In genomic region chr10:113385021-113385975, GRCh38 we compare ENCODE assay signal across 8 cellular contexts.
DNase-seq lines count a peak whose midpoint lies in the region; ATAC-seq and TF ChIP-seq lines count a peak whose summit lies in the region.

No MANE protein-coding gene starts in this region.

- DNase-seq in GM23248 = peak; percentile 94
- peak; percentile 78 for DNase-seq in M059J (ENCODE audit: low read depth)
- peak; percentile 74 for DNase-seq in SK-N-SH
- peak; percentile 58 for DNase-seq in activated naive CD8-positive, alpha-beta T cell treated with anti-CD3 and anti-CD28 coated beads, Interleukin-2, amount 10 ng/mL, durations not matched to agents 7 days and 5 days
- DNase-seq in cardiac septum (ENCODE audit: low spot score) = peak; percentile 85
- DNase-seq in pulmonary artery endothelial cell (ENCODE audit: low read depth, low spot score) = peak; percentile 57

- H3K27ac ChIP-seq in DOHH2 (ENCODE audit: low read depth, low read length) (no peak overlapping the region), GM23248 (peak overlapping the region; percentile 7), SK-N-SH (ENCODE audit: low read depth in 2 of 2, low read length in 1 of 2) (no peak overlapping the region)

- CTCF ChIA-PET in SK-N-SH (lab: Yijun Ruan, JAX) = interaction anchor here (0.6 to 4.9 kb wide), 94 partner anchors 9 to 928 kb away, joined by 3 to 45 read pairs (median 4); no protein-coding TSS in a partner anchor

- TF ChIP-seq CTCF in DOHH2 (IDR thresholded peaks at IDR 0.05; ENCODE audit: low read depth, low read length, poor library complexity, severe bottlenecking) (peak; percentile 63), SK-N-SH (IDR thresholded peaks at IDR 0.05) (peak; percentile 87)

- H4K20me1 ChIP-seq in DOHH2 (ENCODE audit: control insufficient read depth, insufficient read depth, low read depth, low read length) (no peaks in the 10 kb centered on the region), GM23248 (ENCODE audit: insufficient read depth) (no peaks in the 10 kb centered on the region), SK-N-SH (ENCODE audit: insufficient read depth) (no peaks in the 10 kb centered on the region)

- H3K4me1 Mint-ChIP-seq in activated naive CD8-positive, alpha-beta T cell treated with anti-CD3 and anti-CD28 coated beads, Interleukin-2, amount 10 ng/mL, durations not matched to agents 7 days and 5 days = peaks cover 27% of the 10 kb centered on the region

- H3F3A ChIP-seq in DOHH2 (ENCODE audit: control insufficient read depth, insufficient read depth) (no peaks in the 10 kb centered on the region), GM23248 (ENCODE audit: insufficient read depth) (peaks cover 34% of the 10 kb centered on the region), SK-N-SH (replicated peaks; ENCODE audit: insufficient read depth) (no peaks in the 10 kb centered on the region)

- no peaks in the 10 kb centered on the region for H3K36me3 ChIP-seq in DOHH2 (ENCODE audit: control insufficient read depth, low read length)
- no peaks in the 10 kb centered on the region for H3K36me3 ChIP-seq in GM23248 (ENCODE audit: low read depth)
- H3K36me3 ChIP-seq in SK-N-SH (replicated peaks in 1 of 2; ENCODE audit: control insufficient read depth in 1 of 2, insufficient read depth in 2 of 2, low read length in 1 of 2) = no peaks in the 10 kb centered on the region

- TF ChIP-seq RAD21 in SK-N-SH (IDR thresholded peaks at IDR 0.05; ENCODE audit: low read length) = peak; percentile 99

- no peaks in the 10 kb centered on the region for H3K9me3 Mint-ChIP-seq in activated naive CD8-positive, alpha-beta T cell treated with anti-CD3 and anti-CD28 coated beads, Interleukin-2, amount 10 ng/mL, durations not matched to agents 7 days and 5 days

- TF ChIP-seq EP300 in SK-N-SH (IDR thresholded peaks at IDR 0.05; ENCODE audit: borderline replicate concordance in 1 of 2, low read depth in 1 of 2, low read length in 1 of 2) = no peak

- peak overlapping the region; percentile 40 for H3K4me3 Mint-ChIP-seq in activated naive CD8-positive, alpha-beta T cell treated with anti-CD3 and anti-CD28 coated beads, Interleukin-2, amount 10 ng/mL, durations not matched to agents 7 days and 5 days

- no peaks in the 10 kb centered on the region for H3K9me2 ChIP-seq in DOHH2 (replicated peaks; ENCODE audit: control insufficient read depth, low read length)
- no peaks in the 10 kb centered on the region for H3K9me2 ChIP-seq in GM23248 (ENCODE audit: insufficient read depth)
- H3K9me2 ChIP-seq in SK-N-SH = no peaks in the 10 kb centered on the region

- H3K9me3 ChIP-seq in DOHH2 (ENCODE audit: control insufficient read depth, insufficient read depth, low read length) (no peaks in the 10 kb centered on the region), GM23248 (ENCODE audit: low read depth) (no peaks in the 10 kb centered on the region), SK-N-SH (no peaks in the 10 kb centered on the region)

- no peaks in the 10 kb centered on the region for H3K36me3 Mint-ChIP-seq in activated naive CD8-positive, alpha-beta T cell treated with anti-CD3 and anti-CD28 coated beads, Interleukin-2, amount 10 ng/mL, durations not matched to agents 7 days and 5 days

- H3K27me3 Mint-ChIP-seq in activated naive CD8-positive, alpha-beta T cell treated with anti-CD3 and anti-CD28 coated beads, Interleukin-2, amount 10 ng/mL, durations not matched to agents 7 days and 5 days = peaks cover 22% of the 10 kb centered on the region

- H3K4me3 ChIP-seq in DOHH2 (ENCODE audit: low read length) (no peak overlapping the region), GM23248 (peak overlapping the region; percentile 62), SK-N-SH (ENCODE audit: low read depth in 2 of 2, low read length in 1 of 2) (peak overlapping the region in 1 of 2 experiments; percentile 20; a peak in 1 of 4 replicates)

- H3K9ac ChIP-seq in GM23248 (peak overlapping the region; percentile 26; the same call in 1 of the 2 replicates), SK-N-SH (no peak overlapping the region)

- H3K27me3 ChIP-seq in DOHH2 (ENCODE audit: control insufficient read depth, low read length) = peaks cover 42% of the 10 kb centered on the region
- no peaks in the 10 kb centered on the region for H3K27me3 ChIP-seq in GM23248 (replicated peaks; ENCODE audit: insufficient read depth)
- H3K27me3 ChIP-seq in SK-N-SH (ENCODE audit: insufficient read depth) = no peaks in the 10 kb centered on the region

- no peaks in the 10 kb centered on the region for H3K79me2 ChIP-seq in DOHH2 (ENCODE audit: control insufficient read depth, low read length)
- H3K79me2 ChIP-seq in GM23248 (ENCODE audit: insufficient read depth) = no peaks in the 10 kb centered on the region
- no peaks in the 10 kb centered on the region for H3K79me2 ChIP-seq in SK-N-SH (ENCODE audit: insufficient read depth)

- POLR2A ChIA-PET in SK-N-SH (lab: Yijun Ruan, JAX) = no interaction called here
- POLR2A ChIA-PET in activated naive CD8-positive, alpha-beta T cell treated with anti-CD3 and anti-CD28 coated beads, Interleukin-2, amount 10 ng/mL, durations not matched to agents 7 days and 5 days (lab: Charles Lee) = no interaction called here

- H3K4me2 ChIP-seq in DOHH2 (ENCODE audit: low read length) = no peak overlapping the region
- H3K4me2 ChIP-seq in GM23248 (ENCODE audit: unreplicated experiment) = peak overlapping the region; percentile 83
- peak overlapping the region; percentile 47 for H3K4me2 ChIP-seq in SK-N-SH

- H2AFZ ChIP-seq in GM23248 (peak overlapping the region; percentile 64), SK-N-SH (ENCODE audit: low read depth) (peak overlapping the region; percentile 58)

- in situ Hi-C loops in GM23248 (cut with MboI) = loop anchor here (10.0 to 25.0 kb wide), 3 partner anchors 250 to 823 kb away; partner anchors contain the start of gene TCF7L2

- no peaks in the 10 kb centered on the region; the same call in 1 of the 2 replicates for H3K4me1 ChIP-seq in DOHH2 (ENCODE audit: control insufficient read depth, low read length)
- H3K4me1 ChIP-seq in GM23248 (ENCODE audit: insufficient read depth) = peaks cover 51% of the 10 kb centered on the region
- peaks cover 0 to 7% of the 10 kb centered on the region in 2 experiments for H3K4me1 ChIP-seq in SK-N-SH (ENCODE audit: control insufficient read depth in 1 of 2, insufficient read depth in 2 of 2, low read depth in 1 of 2, low read length in 1 of 2)

- no peak overlapping the region for H3K27ac Mint-ChIP-seq in activated naive CD8-positive, alpha-beta T cell treated with anti-CD3 and anti-CD28 coated beads, Interleukin-2, amount 10 ng/mL, durations not matched to agents 7 days and 5 days

- intact Hi-C loops in cardiac septum (cut with DNase I) = loop anchor here (5.0 to 10.0 kb wide), 2 partner anchors 438 to 820 kb away; no protein-coding TSS in a partner anchor

- 8 to 10% methylated on average over 18 of the region's 18 CpGs for WGBS in GM23248 (ENCODE audit: low coverage in 1 of 2, low lambda C conversion rate in 2 of 2, missing lambda C conversion rate in 2 of 2), 2 experiments
- 37% methylated on average over 17 of the region's 18 CpGs for WGBS in SK-N-SH (ENCODE audit: low lambda C conversion rate)

- ATAC-seq in activated naive CD8-positive, alpha-beta T cell treated with anti-CD3 and anti-CD28 coated beads, Interleukin-2, amount 10 ng/mL, durations not matched to agents 7 days and 5 days (ENCODE audit: low read depth) = peak; percentile 93
- ATAC-seq in HG03439 (IDR thresholded peaks at IDR 0.05; ENCODE audit: unreplicated experiment) = no peak

TF ChIP-seq in SK-N-SH, 30 proteins besides CTCF, POLR2A, EP300 and RAD21:
- TF ChIP-seq USF1 (IDR thresholded peaks at IDR 0.05; ENCODE audit: borderline replicate concordance, low read depth) (no peak), NRF1 (IDR thresholded peaks at IDR 0.05; ENCODE audit: low read depth, low read length) (no peak), FOSL2 (IDR thresholded peaks at IDR 0.05; ENCODE audit: borderline replicate concordance, low read depth) (0 out of 2 replicates have a peak, but pooled peaks have one; percentile 16), SMC3 (IDR thresholded peaks at IDR 0.05; ENCODE audit: low read depth, low read length) (peak; percentile 98)
- TF ChIP-seq, protein P1, sequence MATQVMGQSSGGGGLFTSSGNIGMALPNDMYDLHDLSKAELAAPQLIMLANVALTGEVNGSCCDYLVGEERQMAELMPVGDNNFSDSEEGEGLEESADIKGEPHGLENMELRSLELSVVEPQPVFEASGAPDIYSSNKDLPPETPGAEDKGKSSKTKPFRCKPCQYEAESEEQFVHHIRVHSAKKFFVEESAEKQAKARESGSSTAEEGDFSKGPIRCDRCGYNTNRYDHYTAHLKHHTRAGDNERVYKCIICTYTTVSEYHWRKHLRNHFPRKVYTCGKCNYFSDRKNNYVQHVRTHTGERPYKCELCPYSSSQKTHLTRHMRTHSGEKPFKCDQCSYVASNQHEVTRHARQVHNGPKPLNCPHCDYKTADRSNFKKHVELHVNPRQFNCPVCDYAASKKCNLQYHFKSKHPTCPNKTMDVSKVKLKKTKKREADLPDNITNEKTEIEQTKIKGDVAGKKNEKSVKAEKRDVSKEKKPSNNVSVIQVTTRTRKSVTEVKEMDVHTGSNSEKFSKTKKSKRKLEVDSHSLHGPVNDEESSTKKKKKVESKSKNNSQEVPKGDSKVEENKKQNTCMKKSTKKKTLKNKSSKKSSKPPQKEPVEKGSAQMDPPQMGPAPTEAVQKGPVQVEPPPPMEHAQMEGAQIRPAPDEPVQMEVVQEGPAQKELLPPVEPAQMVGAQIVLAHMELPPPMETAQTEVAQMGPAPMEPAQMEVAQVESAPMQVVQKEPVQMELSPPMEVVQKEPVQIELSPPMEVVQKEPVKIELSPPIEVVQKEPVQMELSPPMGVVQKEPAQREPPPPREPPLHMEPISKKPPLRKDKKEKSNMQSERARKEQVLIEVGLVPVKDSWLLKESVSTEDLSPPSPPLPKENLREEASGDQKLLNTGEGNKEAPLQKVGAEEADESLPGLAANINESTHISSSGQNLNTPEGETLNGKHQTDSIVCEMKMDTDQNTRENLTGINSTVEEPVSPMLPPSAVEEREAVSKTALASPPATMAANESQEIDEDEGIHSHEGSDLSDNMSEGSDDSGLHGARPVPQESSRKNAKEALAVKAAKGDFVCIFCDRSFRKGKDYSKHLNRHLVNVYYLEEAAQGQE (IDR thresholded peaks at IDR 0.05; ENCODE audit: low read depth, low read length) = peak; percentile 80; the same call in 1 of the 2 replicates
